ENCODE assay signal across 25 cellular contexts in genomic region chr6:69819138-69819537, GRCh38. TPM values are rescaled to one million over a fixed set of nuclear protein-coding genes. Genes with fewer than 3 reads are reported as not detected.
"Had no signal": no experiment of that assay in that cellular context is flagged by ENCODE, and none has a peak within 500 bp of the region (broad histone marks: within the 10 kb centered on the region; RNA-seq: fewer than 3 reads in every experiment).

No MANE protein-coding gene starts in this region.

- H3K36me3 ChIP-seq: colonic mucosa, esophagus muscularis mucosa, esophagus squamous epithelium, gastrocnemius medialis, gastroesophageal sphincter, heart left ventricle, heart right ventricle had no signal

- H3K27ac Mint-ChIP-seq: dendritic cell treated with granulocyte-macrophage colony-stimulating factor and Interleukin-4, amounts not matched to agents 40 ng/mL and 50 ng/mL, for 4 days; effector memory CD8-positive, alpha-beta T cell; endodermal cell had no signal

- H3K9me3 Mint-ChIP-seq: dendritic cell treated with granulocyte-macrophage colony-stimulating factor and Interleukin-4, amounts not matched to agents 40 ng/mL and 50 ng/mL, for 4 days; effector memory CD8-positive, alpha-beta T cell; endodermal cell had no signal

- H3K27ac ChIP-seq: colonic mucosa, coronary artery, epithelial cell of prostate, esophagus muscularis mucosa, esophagus squamous epithelium, foreskin keratinocyte, gastrocnemius medialis, gastroesophageal sphincter, heart left ventricle, heart right ventricle had no signal

- H3K4me3 Mint-ChIP-seq: dendritic cell treated with granulocyte-macrophage colony-stimulating factor and Interleukin-4, amounts not matched to agents 40 ng/mL and 50 ng/mL, for 4 days; effector memory CD8-positive, alpha-beta T cell; endodermal cell had no signal

- H3K27me3 Mint-ChIP-seq: effector memory CD8-positive, alpha-beta T cell had no signal

- DNase-seq: colonic mucosa; cortex of kidney; dermis blood vessel endothelial cell; dorsolateral prefrontal cortex; effector CD4-positive, alpha-beta T cell; effector CD8-positive, alpha-beta T cell; effector memory CD4-positive, alpha-beta T cell; effector memory CD8-positive, alpha-beta T cell; endodermal cell; erythroblast; esophagus squamous epithelium; foreskin fibroblast; foreskin keratinocyte; foreskin melanocyte; gastrocnemius medialis; glutamatergic neuron; head of caudate nucleus; heart left ventricle; heart right ventricle had no signal

- H3K4me3 ChIP-seq: colonic mucosa, coronary artery, dorsolateral prefrontal cortex, esophagus muscularis mucosa, esophagus squamous epithelium, gastrocnemius medialis, gastroesophageal sphincter, heart left ventricle, heart right ventricle had no signal

- H3K9me3 ChIP-seq: colonic mucosa, esophagus muscularis mucosa, esophagus squamous epithelium, gastrocnemius medialis, gastroesophageal sphincter, heart right ventricle had no signal

RNA-seq across cellular contexts. Expression of gene COL19A1, which starts 47.2 kb away (rescaled TPM):
- polyA plus RNA-seq: endothelial cell of umbilical vein, foreskin keratinocyte had no signal
